Comparison of ENCODE assay signal across 8 cellular contexts in genomic region chr20:8019998-8020247, GRCh38. TPM values are rescaled to one million over a fixed set of nuclear protein-coding genes. Genes with fewer than 3 reads are reported as not detected.
DNase-seq lines count a peak whose midpoint lies in the region; ATAC-seq and TF ChIP-seq lines count a peak whose summit lies in the region.

No MANE protein-coding gene starts in this region.

- BruUV-seq in A673 (replicated peaks; lab: Mats Ljungman, UMichigan) = no TSS peak

- POLR2A ChIA-PET in A673 (lab: Charles Lee; ENCODE audit: low non-redundant PET) = no interaction called here

- intact Hi-C loops in A673 (cut with micrococcal nuclease; ENCODE audit: unreplicated experiment) (no loop called here), colonic mucosa (cut with DNase I) (no loop called here), mucosa of descending colon (cut with DNase I, micrococcal nuclease) (no loop called here), posterior vena cava (cut with DNase I) (no loop called here)

- H3K27me3 ChIP-seq in A673 (replicated peaks; ENCODE audit: insufficient read depth, low read depth, low read length, poor library complexity) (no peaks in the 10 kb centered on the region), HL-60 (ENCODE audit: insufficient read depth, poor library complexity, severe bottlenecking) (no peaks in the 10 kb centered on the region), colonic mucosa (no peaks in the 10 kb centered on the region), muscle layer of colon (ENCODE audit: control insufficient read depth in 1 of 2, insufficient read depth in 2 of 2, low read length in 2 of 2) (no peaks in the 10 kb centered on the region)

- H3K27ac ChIP-seq in A673 (ENCODE audit: low read depth, low read length, poor library complexity, severe bottlenecking) (no peak overlapping the region), HL-60 (replicated peaks) (peak overlapping the region; percentile 93), colonic mucosa (peak overlapping the region; percentile 97), muscle layer of colon (ENCODE audit: low read depth, low read length) (peak overlapping the region; percentile 87)

- no peaks in the 10 kb centered on the region for H3K36me3 ChIP-seq in A673 (ENCODE audit: insufficient read depth, low read length, poor library complexity, severe bottlenecking)
- H3K36me3 ChIP-seq in colonic mucosa = no peaks in the 10 kb centered on the region
- no peaks in the 10 kb centered on the region for H3K36me3 ChIP-seq in muscle layer of colon (ENCODE audit: insufficient read depth, low read length)
- H3K36me3 ChIP-seq in mucosa of descending colon (ENCODE audit: low read depth) = no peaks in the 10 kb centered on the region

- peak overlapping the region in 1 of 2 donors; percentile 80 for H3K9ac ChIP-seq in colonic mucosa (ENCODE audit: low read depth in 2 of 2, low read length in 2 of 2)
- no peak overlapping the region for H3K9ac ChIP-seq in muscle layer of colon (ENCODE audit: low read length)

- TF ChIP-seq CTCF in A673 (conservative IDR thresholded peaks at IDR 0.05; ENCODE audit: low read depth, low read length) (no peak), HL-60 (IDR thresholded peaks at IDR 0.05; ENCODE audit: insufficient read depth, low read length) (no peak), colonic mucosa (IDR thresholded peaks at IDR 0.05) (no peak), mucosa of descending colon (IDR thresholded peaks at IDR 0.05) (no peak)

- no peaks in the 10 kb centered on the region for H3K9me3 ChIP-seq in A673 (ENCODE audit: low read depth, low read length, poor library complexity, severe bottlenecking)
- no peaks in the 10 kb centered on the region for H3K9me3 ChIP-seq in colonic mucosa
- no peaks in the 10 kb centered on the region for H3K9me3 ChIP-seq in muscle layer of colon (ENCODE audit: low read length)
- no peaks in the 10 kb centered on the region for H3K9me3 ChIP-seq in mucosa of descending colon

- DNase-seq in A673 (ENCODE audit: low spot score) (no peak), HL-60 (ENCODE audit: low read depth in 1 of 2, low spot score in 1 of 2) (no peak), colonic mucosa (no peak), mucosa of descending colon (no peak), amniotic stem cell (lab: John Stamatoyannopoulos, UW) (no peak), posterior vena cava (ENCODE audit: low spot score) (no peak)

- CTCF ChIA-PET in A673 (lab: Charles Lee) = no interaction called here

- H3K4me3 ChIP-seq in A673 (ENCODE audit: low read depth, low read length, poor library complexity, severe bottlenecking) = peak overlapping the region; percentile 83
- peak overlapping the region; percentile 69 for H3K4me3 ChIP-seq in HL-60 (replicated peaks; ENCODE audit: insufficient read depth, low read length)
- H3K4me3 ChIP-seq in colonic mucosa = peak overlapping the region; percentile 88
- H3K4me3 ChIP-seq in muscle layer of colon (ENCODE audit: low read depth in 1 of 2, low read length in 2 of 2) = peak overlapping the region in 1 of 2 donors; percentile 94
- no peak overlapping the region for H3K4me3 ChIP-seq in mucosa of descending colon

- ATAC-seq in mucosa of descending colon (no peak), HG02763 (IDR thresholded peaks at IDR 0.05; ENCODE audit: unreplicated experiment) (no peak)

- H3K4me1 ChIP-seq in A673 (ENCODE audit: insufficient read depth, low read length, poor library complexity, severe bottlenecking) (peaks cover 18% of the 10 kb centered on the region), colonic mucosa (no peaks in the 10 kb centered on the region), muscle layer of colon (ENCODE audit: insufficient read depth, low read length) (peaks cover 36% of the 10 kb centered on the region), mucosa of descending colon (ENCODE audit: low read depth) (no peaks in the 10 kb centered on the region)

RNA-seq across cellular contexts. Expression of gene TMX4, which starts 0.4 kb away (rescaled TPM):
- total RNA-seq in A673 (2021) (31.7 and 32.7 TPM in 2 replicates), colonic mucosa (10 to 100 TPM; 26.5 to 28.0 TPM), mucosa of descending colon (10 to 100 TPM; 20.4 to 91.6 (median 26.5) TPM), posterior vena cava (10 to 100 TPM; 51.8 to 64.6 TPM)
